Comparison of ENCODE assay signal across 17 cellular contexts in the genomic region with DNA sequence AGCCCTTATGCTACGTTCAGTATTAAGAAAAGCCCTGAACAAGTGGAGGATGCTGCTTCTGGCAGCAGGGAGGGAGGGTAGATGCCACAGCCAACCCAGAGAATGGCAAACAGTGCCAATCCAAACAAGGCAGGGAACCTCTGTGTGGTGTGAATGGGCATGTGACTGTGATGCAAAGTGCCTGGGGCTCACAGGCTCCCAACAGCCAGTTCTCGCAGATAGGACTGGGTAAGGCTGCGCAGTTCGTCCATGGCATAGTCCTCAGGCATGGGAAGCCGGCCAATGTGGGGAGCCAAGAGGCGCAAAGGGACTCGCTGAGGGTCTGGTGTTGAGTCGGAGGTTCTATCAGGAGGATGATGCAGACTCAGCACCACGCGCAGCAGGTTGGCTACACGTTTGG. TPM values are rescaled to one million over a fixed set of nuclear protein-coding genes. Genes with fewer than 3 reads are reported as not detected.
DNase-seq lines count a peak whose midpoint lies in the region; ATAC-seq and TF ChIP-seq lines count a peak whose summit lies in the region.
"Had no signal": no experiment of that assay in that cellular context is flagged by ENCODE, and none has a peak within 500 bp of the region (broad histone marks: within the 10 kb centered on the region; RNA-seq: fewer than 3 reads in every experiment).

No MANE protein-coding gene starts in this region.

- in situ Hi-C loops in Caki2 (cut with HindIII; ENCODE audit: low pct_unique_long_range_greater_than_20kb, low sequenced_read_pairs) = loop anchor here (25.0 kb wide), 1 partner anchor 111 kb away; the partner anchor contains the start of gene NUP98

- CTCF ChIA-PET in MCF 10A (lab: Yijun Ruan, JAX) = no interaction called here

- TF ChIP-seq CTCF in MCF 10A (IDR thresholded peaks at IDR 0.05; ENCODE audit: unreplicated experiment) = no peak

- DNase-seq in A172 (ENCODE audit: low spot score) (peak; percentile 25), Caki2 (ENCODE audit: low read depth) (peak; percentile 19), MCF 10A (ENCODE audit: unreplicated experiment) (peak; percentile 39), mesenteric fat pad (ENCODE audit: low spot score) (peak; percentile 72), hippocampal formation (lab: John Stamatoyannopoulos, UW) (no peak)
- DNase-seq: H9, IMR-90, Kasumi-1, MV-4-11, NCI-H1417 treated with DMSO at 0.1 percent for 48 hours, NCI-H2029, NCI-H510A treated with DMSO at 0.1 percent for 48 hours, Right ventricle myocardium superior had no signal

- peak overlapping the region; percentile 14 for H3K27ac Mint-ChIP-seq in MCF 10A (ENCODE audit: low read depth, unreplicated experiment)
- H3K27ac Mint-ChIP-seq: B cell, H9 had no signal

- intact Hi-C loops in MCF 10A (cut with micrococcal nuclease) = no loop called here

- ATAC-seq in HG02938 (IDR thresholded peaks at IDR 0.05; ENCODE audit: unreplicated experiment) (no peak), HG02588 (IDR thresholded peaks at IDR 0.05; ENCODE audit: unreplicated experiment) (no peak)

- no TSS peak for BruUV-seq in MCF 10A (replicated peaks; lab: Mats Ljungman, UMichigan)

- H3K27me3 Mint-ChIP-seq in MCF 10A (ENCODE audit: insufficient read depth, unreplicated experiment) = no peaks in the 10 kb centered on the region
- H3K27me3 Mint-ChIP-seq: B cell had no signal

- peaks cover 83% of the 10 kb centered on the region for H3K36me3 Mint-ChIP-seq in MCF 10A (ENCODE audit: insufficient read depth, unreplicated experiment)

- POLR2A ChIA-PET in MCF 10A (lab: Yijun Ruan, JAX) = no interaction called here

- no peaks in the 10 kb centered on the region for H3K4me1 Mint-ChIP-seq in MCF 10A (ENCODE audit: insufficient read depth, unreplicated experiment)
- H3K4me1 Mint-ChIP-seq: B cell had no signal

- no peak overlapping the region for H3K4me3 Mint-ChIP-seq in MCF 10A (ENCODE audit: unreplicated experiment)
- H3K4me3 Mint-ChIP-seq: B cell, H9 had no signal

- H3K9me3 Mint-ChIP-seq in MCF 10A (ENCODE audit: unreplicated experiment) = no peaks in the 10 kb centered on the region
- H3K9me3 Mint-ChIP-seq: H9 had no signal

RNA-seq across cellular contexts. Expression of gene CHRNA10, which starts 4.8 kb away (rescaled TPM):
- 0.28 and 2.0 TPM in 2 replicates for total RNA-seq in A172 (2014; rRNA removed; shearing (Covaris generic))
- not detected in 2 replicates for total RNA-seq in Caki2 (2014; rRNA removed; shearing (Covaris generic); ENCODE audit: low replicate concordance)
- 2.3 and 2.5 TPM in 2 replicates for total RNA-seq in MCF 10A (2022)
- total RNA-seq in mesenteric fat pad = 1.3 TPM

RNA-seq across cellular contexts. Expression of gene ART1, which starts 31.0 kb away (rescaled TPM):
- total RNA-seq in A172 (2014; rRNA removed; shearing (Covaris generic)) = not detected in 2 replicates
- total RNA-seq in Caki2 (2014; rRNA removed; shearing (Covaris generic); ENCODE audit: low replicate concordance) = not detected in 2 replicates
- not detected in 2 replicates for total RNA-seq in MCF 10A (2022)
- total RNA-seq in mesenteric fat pad = not detected
- total RNA-seq: B cell, H9, IMR-90, Peyer's patch had no signal

RNA-seq across cellular contexts. Expression of gene ART5, which starts 34.2 kb away (rescaled TPM):
- total RNA-seq in A172 (2014; rRNA removed; shearing (Covaris generic)) = 0.31 TPM in 1 of 2 replicates, not detected in the other
- total RNA-seq in Caki2 (2014; rRNA removed; shearing (Covaris generic); ENCODE audit: low replicate concordance) = 3.5 and 4.9 TPM in 2 replicates
- total RNA-seq in MCF 10A (2022) (not detected in 2 replicates), mesenteric fat pad (not detected)
- total RNA-seq: B cell, IMR-90, Peyer's patch had no signal

Comparison
In these comparisons a context has a peak if more than half of its experiments do, and no peak if none do; other contexts are left out.
1. DNase-seq: peak in A172 (single experiment), Caki2 (single experiment), MCF 10A (single experiment) and mesenteric fat pad (single experiment); none in hippocampal formation (0 of 2).